ENCODE assay signal across 29 cellular contexts in genomic region chr10:22486431-22486830, GRCh38.
"Had no signal": no experiment of that assay in that cellular context is flagged by ENCODE, and none has a peak within 500 bp of the region (broad histone marks: within the 10 kb centered on the region; RNA-seq: fewer than 3 reads in every experiment).

No MANE protein-coding gene starts in this region.

- H3K4me3 ChIP-seq: ascending aorta, body of pancreas, SJSA1 had no signal

- H3K27ac ChIP-seq: ascending aorta, body of pancreas, RWPE1, SJSA1 had no signal

- H3K9me3 Mint-ChIP-seq: activated naive CD4-positive, alpha-beta T cell treated with anti-CD3 and anti-CD28 coated beads, Interleukin-2, amount 50 U/mL, for 24 hours; activated T-cell treated with anti-CD3 and anti-CD28 coated beads, Interleukin-2, amount 50 U/mL, for 24 hours; WTC11 had no signal

- H3K36me3 ChIP-seq: ascending aorta, SJSA1 had no signal

- H3K4me1 ChIP-seq: ascending aorta, body of pancreas, SJSA1 had no signal

- ATAC-seq: activated CD8-positive, alpha-beta memory T cell treated with anti-CD3 and anti-CD28 coated beads, Interleukin-2, amount 10 ng/mL, durations not matched to agents 7 days and 5 days; body of pancreas; Panc1; T-helper 17 cell; WTC11 had no signal

- H3K27ac Mint-ChIP-seq: activated CD8-positive, alpha-beta memory T cell treated with anti-CD3 and anti-CD28 coated beads, Interleukin-2, amount 10 ng/mL, durations not matched to agents 7 days and 5 days; activated naive CD4-positive, alpha-beta T cell treated with anti-CD3 and anti-CD28 coated beads, Interleukin-2, amount 50 U/mL, for 24 hours; activated T-cell treated with anti-CD3 and anti-CD28 coated beads, Interleukin-2, amount 50 U/mL, for 24 hours; activated T-helper 1 cell treated with anti-CD3 and anti-CD28 coated beads, Interleukin-12 subunit alpha, Interleukin-12 subunit beta, Interleukin-2, Interleukin-4 antibody, amounts not matched to agents 30 ng/mL and 10 ng/mL and 1 ng/mL, durations not matched to agents 14 hours and 24 hours and 36 hours; T-helper 17 cell; WTC11 had no signal

- H3K27me3 ChIP-seq: ascending aorta, body of pancreas, SJSA1 had no signal

- DNase-seq: activated CD4-positive, alpha-beta T cell treated with anti-CD3 and anti-CD28 coated beads for 48 hours; activated CD4-positive, alpha-beta T cell treated with anti-CD3 and anti-CD28 coated beads, Interleukin-2, amount 50 U/mL, for 48 hours; activated CD4-positive, CD25-positive, alpha-beta regulatory T cell treated with anti-CD3 and anti-CD28 coated beads, Interleukin-2, amount 50 U/mL, for 72 hours; activated CD8-positive, alpha-beta memory T cell treated with anti-CD3 and anti-CD28 coated beads, Interleukin-2, amount 10 ng/mL, durations not matched to agents 7 days and 5 days; activated effector memory CD4-positive, alpha-beta T cell treated with Interleukin-2 at 50 U/mL for 16 hours; activated naive CD4-positive, alpha-beta T cell; activated T-cell treated with anti-CD3 and anti-CD28 coated beads, Interleukin-2, amount 50 U/mL, for 24 hours; amniotic stem cell; body of pancreas; central memory CD4-positive, alpha-beta T cell; Karpas-422; NCI-H1105 treated with DMSO at 0.1 percent for 48 hours; NCI-H1930; NCI-H2171; NCI-H226; NCI-H510A treated with DMSO at 0.1 percent for 48 hours; NCI-H69; NK-92 treated with Interleukin-12 subunit alpha and Interleukin-12 subunit beta, amount 100 ng/mL, for 24 hours; OCI-M1; SHP77; T-helper 17 cell; T-helper 9 cell had no signal

- H3K36me3 Mint-ChIP-seq: activated naive CD4-positive, alpha-beta T cell treated with anti-CD3 and anti-CD28 coated beads, Interleukin-2, amount 50 U/mL, for 24 hours; WTC11 had no signal

- H3K4me3 Mint-ChIP-seq: activated CD8-positive, alpha-beta memory T cell treated with anti-CD3 and anti-CD28 coated beads, Interleukin-2, amount 10 ng/mL, durations not matched to agents 7 days and 5 days; activated naive CD4-positive, alpha-beta T cell treated with anti-CD3 and anti-CD28 coated beads, Interleukin-2, amount 50 U/mL, for 24 hours; activated T-cell treated with anti-CD3 and anti-CD28 coated beads, Interleukin-2, amount 50 U/mL, for 24 hours; activated T-helper 1 cell treated with anti-CD3 and anti-CD28 coated beads, Interleukin-12 subunit alpha, Interleukin-12 subunit beta, Interleukin-2, Interleukin-4 antibody, amounts not matched to agents 30 ng/mL and 10 ng/mL and 1 ng/mL, durations not matched to agents 14 hours and 24 hours and 36 hours; T-helper 17 cell; WTC11 had no signal

- H3K9me3 ChIP-seq: ascending aorta, body of pancreas, SJSA1 had no signal
